Comparison of ENCODE assay signal across 8 cellular contexts in genomic region chr14:92577321-92577742, GRCh38.
A peak's percentile ranks its signal among the peaks of the same experiment; 100 is the strongest.
DNase-seq lines count a peak whose midpoint lies in the region; ATAC-seq lines count a peak whose summit lies in the region.

No MANE protein-coding gene starts in this region.

- ATAC-seq in GM19324 (IDR thresholded peaks at IDR 0.05; ENCODE audit: low FRiP score, unreplicated experiment) = peak; percentile 73
- ATAC-seq in HG03045 (IDR thresholded peaks at IDR 0.05; ENCODE audit: unreplicated experiment) = peak; percentile 84

- H3K27me3 Mint-ChIP-seq in CD8-positive, alpha-beta memory T cell = no peaks in the 10 kb centered on the region

- peaks cover 73 to 86% (median 74%) of the 10 kb centered on the region in 3 donors for H3K4me1 Mint-ChIP-seq in CD8-positive, alpha-beta memory T cell

- H3K36me3 ChIP-seq in CD8-positive, alpha-beta memory T cell (ENCODE audit: insufficient read depth, low read length) = no peaks in the 10 kb centered on the region

- H3K27ac ChIP-seq in CD8-positive, alpha-beta memory T cell (ENCODE audit: low read depth, low read length) = no peak overlapping the region

- H3K36me3 Mint-ChIP-seq in CD8-positive, alpha-beta memory T cell = peaks cover 6 to 33% (median 12%) of the 10 kb centered on the region in 3 donors

- H3K4me1 ChIP-seq in CD8-positive, alpha-beta memory T cell (ENCODE audit: insufficient read depth, low read length) = peaks cover 59% of the 10 kb centered on the region

- no peaks in the 10 kb centered on the region for H3K9me3 Mint-ChIP-seq in CD8-positive, alpha-beta memory T cell

- no peaks in the 10 kb centered on the region for H3K27me3 ChIP-seq in CD8-positive, alpha-beta memory T cell (ENCODE audit: insufficient read depth, low read length, poor library complexity, severe bottlenecking)

- POLR2A ChIA-PET in CD8-positive, alpha-beta memory T cell (lab: Charles Lee) = interaction anchor here (1.2 to 2.3 kb wide), 2 partner anchors 8 to 9 kb away, joined by 4 to 21 read pairs; no protein-coding TSS in a partner anchor

- CTCF ChIA-PET in CD8-positive, alpha-beta memory T cell (lab: Charles Lee) = interaction anchor here (1.3 to 2.8 kb wide), 6 partner anchors 9 to 58 kb away, joined by 3 to 12 read pairs (median 8); no protein-coding TSS in a partner anchor

- peak overlapping the region; percentile 65 to 92 (median 88) for H3K4me3 Mint-ChIP-seq in CD8-positive, alpha-beta memory T cell

- no peaks in the 10 kb centered on the region for H3K9me3 ChIP-seq in CD8-positive, alpha-beta memory T cell (ENCODE audit: low read length)

- H3K4me3 ChIP-seq in CD8-positive, alpha-beta memory T cell (ENCODE audit: low read length) = peak overlapping the region; percentile 57

- DNase-seq in CD8-positive, alpha-beta memory T cell = peak in 3 of 5 donors; percentile 38 to 61 (median 43)
- DNase-seq in activated CD8-positive, alpha-beta memory T cell treated with anti-CD3 and anti-CD28 coated beads, Interleukin-2, amount 50 U/mL, for 4 hours = peak; percentile 38
- DNase-seq in cerebellar cortex (ENCODE audit: low spot score) (no peak), DMS79 treated with DMSO at 0.1 percent for 48 hours (lab: John Stamatoyannopoulos, UW) (no peak), DMS 273 treated with DMSO at 0.1 percent for 48 hours (lab: John Stamatoyannopoulos, UW) (no peak), OCI-M2 (lab: John Stamatoyannopoulos, UW; ENCODE audit: unreplicated experiment) (no peak)

- H3K27ac Mint-ChIP-seq in CD8-positive, alpha-beta memory T cell = peak overlapping the region; percentile 65 to 97 (median 93)

Comparison
In these comparisons a context has a peak if more than half of its experiments do, and no peak if none do; other contexts are left out.
1. DNase-seq: peak in CD8-positive, alpha-beta memory T cell (3 of 5) and activated CD8-positive, alpha-beta memory T cell treated with anti-CD3 and anti-CD28 coated beads, Interleukin-2, amount 50 U/mL, for 4 hours (single experiment); none in cerebellar cortex (single experiment), DMS79 treated with DMSO at 0.1 percent for 48 hours (single experiment), DMS 273 treated with DMSO at 0.1 percent for 48 hours (single experiment) and OCI-M2 (single experiment).